In the genomic region with DNA sequence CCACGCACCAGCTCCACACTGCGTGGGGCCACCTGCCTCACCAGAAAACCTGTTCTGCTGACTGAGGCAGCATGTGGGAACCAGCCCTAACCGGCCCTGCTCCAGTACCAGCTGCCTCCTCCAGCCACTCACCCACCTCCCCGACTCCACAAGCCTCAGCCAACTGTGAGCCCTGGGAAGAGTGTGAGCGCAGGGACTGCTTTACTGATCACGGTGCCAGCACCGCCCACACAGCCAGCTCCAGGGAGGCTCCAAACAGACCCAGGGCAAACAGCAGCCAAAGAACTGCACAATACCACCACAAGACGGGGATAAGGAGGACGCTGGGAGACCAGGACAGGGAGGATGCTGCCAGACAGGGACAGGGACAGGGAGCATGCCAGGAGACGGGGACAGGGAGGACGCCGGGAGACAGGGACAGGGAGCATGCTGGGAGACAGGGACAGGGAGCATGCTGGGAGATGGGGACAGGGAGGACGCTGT, we compare ENCODE assay signal across 10 cellular contexts. TPM values are rescaled to one million over a fixed set of nuclear protein-coding genes. Genes with fewer than 3 reads are reported as not detected.
DNase-seq lines count a peak whose midpoint lies in the region; TF ChIP-seq lines count a peak whose summit lies in the region.
"Had no signal": no experiment of that assay in that cellular context is flagged by ENCODE, and none has a peak within 500 bp of the region (broad histone marks: within the 10 kb centered on the region; RNA-seq: fewer than 3 reads in every experiment).

No MANE protein-coding gene starts in this region.

- H3K27me3 Mint-ChIP-seq in progenitor cell of endocrine pancreas, result no peaks in the 10 kb centered on the region
- H3K27me3 Mint-ChIP-seq: activated CD4-positive, alpha-beta T cell treated with anti-CD3 and anti-CD28 coated beads, Interleukin-2, amount 10 ng/mL, durations not matched to agents 7 days and 5 days had no signal

- no peak for TF ChIP-seq CTCF in progenitor cell of endocrine pancreas (IDR thresholded peaks at IDR 0.05; ENCODE audit: unreplicated experiment)

- H3K36me3 Mint-ChIP-seq in progenitor cell of endocrine pancreas (ENCODE audit: insufficient read depth), result peaks cover 27% of the 10 kb centered on the region

- H3K4me3 Mint-ChIP-seq in progenitor cell of endocrine pancreas (ENCODE audit: low read depth), result no peak overlapping the region
- H3K4me3 Mint-ChIP-seq: activated CD4-positive, alpha-beta T cell treated with anti-CD3 and anti-CD28 coated beads, Interleukin-2, amount 10 ng/mL, durations not matched to agents 7 days and 5 days had no signal

- DNase-seq in NCI-H345 (lab: John Stamatoyannopoulos, UW) (peak; percentile 27), NCI-H345 treated with DMSO at 0.1 percent for 48 hours (lab: John Stamatoyannopoulos, UW; ENCODE audit: unreplicated experiment) (no peak), astrocyte of the hippocampus (ENCODE audit: low read depth, low spot score) (peak; percentile 55), inferior parietal cortex (ENCODE audit: extremely low spot score) (peak; percentile 55), foreskin melanocyte (no peak), progenitor cell of endocrine pancreas (ENCODE audit: low spot score, unreplicated experiment) (no peak)
- DNase-seq in activated CD4-positive, CD25-positive, alpha-beta regulatory T cell (lab: John Stamatoyannopoulos, UW), result no peak
- DNase-seq: activated CD4-positive, alpha-beta T cell treated with anti-CD3 and anti-CD28 coated beads, Interleukin-2, amount 10 ng/mL, durations not matched to agents 7 days and 5 days; heart left ventricle had no signal

- H3K9me3 Mint-ChIP-seq in progenitor cell of endocrine pancreas (ENCODE audit: low read depth), result peaks cover 4% of the 10 kb centered on the region

- H3K4me1 Mint-ChIP-seq in progenitor cell of endocrine pancreas (ENCODE audit: low read depth), result no peaks in the 10 kb centered on the region
- H3K4me1 Mint-ChIP-seq: activated CD4-positive, alpha-beta T cell treated with anti-CD3 and anti-CD28 coated beads, Interleukin-2, amount 10 ng/mL, durations not matched to agents 7 days and 5 days had no signal

- no peak overlapping the region for H3K27ac Mint-ChIP-seq in progenitor cell of endocrine pancreas

- peak overlapping the region; percentile 30 for H3K27ac ChIP-seq in temporal lobe (ENCODE audit: low read depth, low read length)
- H3K27ac ChIP-seq: heart left ventricle had no signal

RNA-seq across cellular contexts. Expression of a gene that starts 28.4 kb away (rescaled TPM):
- total RNA-seq in temporal lobe, result 31.2 TPM
- total RNA-seq in progenitor cell of endocrine pancreas, result 32.0 and 36.2 TPM in 2 replicates

RNA-seq across cellular contexts. Expression of a gene that starts 30.2 kb away (rescaled TPM):
- total RNA-seq in temporal lobe (46.5 TPM), progenitor cell of endocrine pancreas (112 and 121 TPM in 2 replicates)

Comparison
In these comparisons a context has a peak if more than half of its experiments do, and no peak if none do; other contexts are left out.
1. DNase-seq: peak in NCI-H345 (single experiment), astrocyte of the hippocampus (single experiment) and inferior parietal cortex (single experiment); none in NCI-H345 treated with DMSO at 0.1 percent for 48 hours (single experiment), activated CD4-positive, CD25-positive, alpha-beta regulatory T cell (0 of 4), foreskin melanocyte (single experiment) and progenitor cell of endocrine pancreas (single experiment).